19 cellular contexts compared by ENCODE assay signal in the genomic region with DNA sequence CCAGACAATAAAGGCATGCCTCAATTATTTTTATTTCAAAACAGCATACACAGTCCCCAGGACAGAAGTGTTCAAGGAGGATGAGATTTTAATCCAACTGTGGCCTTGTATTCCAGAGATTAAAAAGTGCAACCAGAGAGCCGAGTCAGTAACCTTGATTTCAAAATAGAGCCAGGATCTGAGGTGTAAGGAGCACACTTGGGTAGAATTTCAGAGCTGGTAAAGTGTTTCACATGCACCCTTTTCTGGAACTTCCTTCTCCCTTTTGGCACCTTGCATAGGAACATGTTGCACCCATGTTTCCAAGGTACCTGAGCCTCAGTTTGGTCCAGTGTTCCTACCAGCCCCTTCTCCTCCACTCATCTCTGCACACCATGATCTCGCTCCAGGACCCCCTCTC.
"Had no signal": no experiment of that assay in that cellular context is flagged by ENCODE, and none has a peak within 500 bp of the region (broad histone marks: within the 10 kb centered on the region; RNA-seq: fewer than 3 reads in every experiment).

No MANE protein-coding gene starts in this region.

- H3K79me2 ChIP-seq: parathyroid adenoma had no signal

- H3K4me3 Mint-ChIP-seq: activated CD4-positive, alpha-beta T cell treated with anti-CD3 and anti-CD28 coated beads, Interleukin-2, amount 10 ng/mL, durations not matched to agents 7 days and 5 days; immature natural killer cell; mesothelial cell of epicardium; T-helper 2 cell treated with Interferon-gamma antibody and Interleukin-4, amounts not matched to agents 5 μg/mL and 100 μg/mL, for 36 hours had no signal

- H3K36me3 Mint-ChIP-seq: immature natural killer cell had no signal

- DNase-seq: activated CD4-positive, alpha-beta T cell treated with anti-CD3 and anti-CD28 coated beads, Interleukin-2, amount 10 ng/mL, durations not matched to agents 7 days and 5 days; activated CD4-positive, CD25-positive, alpha-beta regulatory T cell; activated CD8-positive, alpha-beta memory T cell treated with anti-CD3 and anti-CD28 coated beads for 24 hours; activated naive CD4-positive, alpha-beta T cell; central memory CD4-positive, alpha-beta T cell; effector CD8-positive, alpha-beta T cell; foreskin melanocyte; heart left ventricle; immature natural killer cell; lower lobe of right lung; stimulated activated CD4-positive, alpha-beta T cell treated with anti-CD3 and anti-CD28 coated beads, Interleukin-15, amount 100 ng/mL, for 24 hours; stimulated activated CD4-positive, alpha-beta T cell treated with anti-CD3 and anti-CD28 coated beads, Interleukin-4, amount 100 ng/mL, for 24 hours; stimulated activated naive CD4-positive, alpha-beta T cell; upper lobe of right lung had no signal

- H3K27me3 ChIP-seq: heart left ventricle, upper lobe of right lung had no signal

- H3K4me1 ChIP-seq: lower lobe of right lung, parathyroid adenoma, upper lobe of right lung had no signal

- ATAC-seq: upper lobe of right lung had no signal

- H3K27ac Mint-ChIP-seq: activated CD4-positive, alpha-beta T cell treated with anti-CD3 and anti-CD28 coated beads, Interleukin-2, amount 10 ng/mL, durations not matched to agents 7 days and 5 days; immature natural killer cell; mesothelial cell of epicardium; T-helper 2 cell treated with Interferon-gamma antibody and Interleukin-4, amounts not matched to agents 5 μg/mL and 100 μg/mL, for 36 hours had no signal

- H3K27ac ChIP-seq: neutrophil, parathyroid adenoma, upper lobe of right lung had no signal

- H3K4me1 Mint-ChIP-seq: activated CD4-positive, alpha-beta T cell treated with anti-CD3 and anti-CD28 coated beads, Interleukin-2, amount 10 ng/mL, durations not matched to agents 7 days and 5 days; immature natural killer cell had no signal

- H2AFZ ChIP-seq: parathyroid adenoma had no signal

- H3K9me3 Mint-ChIP-seq: activated CD4-positive, alpha-beta T cell treated with anti-CD3 and anti-CD28 coated beads, Interleukin-2, amount 10 ng/mL, durations not matched to agents 7 days and 5 days; immature natural killer cell; mesothelial cell of epicardium; T-helper 2 cell treated with Interferon-gamma antibody and Interleukin-4, amounts not matched to agents 5 μg/mL and 100 μg/mL, for 36 hours had no signal

- H3K4me3 ChIP-seq: skin epidermis, upper lobe of right lung had no signal

- H3K36me3 ChIP-seq: lower lobe of right lung, upper lobe of right lung had no signal
